Comparison of ENCODE assay signal across 17 cellular contexts in the genomic region with DNA sequence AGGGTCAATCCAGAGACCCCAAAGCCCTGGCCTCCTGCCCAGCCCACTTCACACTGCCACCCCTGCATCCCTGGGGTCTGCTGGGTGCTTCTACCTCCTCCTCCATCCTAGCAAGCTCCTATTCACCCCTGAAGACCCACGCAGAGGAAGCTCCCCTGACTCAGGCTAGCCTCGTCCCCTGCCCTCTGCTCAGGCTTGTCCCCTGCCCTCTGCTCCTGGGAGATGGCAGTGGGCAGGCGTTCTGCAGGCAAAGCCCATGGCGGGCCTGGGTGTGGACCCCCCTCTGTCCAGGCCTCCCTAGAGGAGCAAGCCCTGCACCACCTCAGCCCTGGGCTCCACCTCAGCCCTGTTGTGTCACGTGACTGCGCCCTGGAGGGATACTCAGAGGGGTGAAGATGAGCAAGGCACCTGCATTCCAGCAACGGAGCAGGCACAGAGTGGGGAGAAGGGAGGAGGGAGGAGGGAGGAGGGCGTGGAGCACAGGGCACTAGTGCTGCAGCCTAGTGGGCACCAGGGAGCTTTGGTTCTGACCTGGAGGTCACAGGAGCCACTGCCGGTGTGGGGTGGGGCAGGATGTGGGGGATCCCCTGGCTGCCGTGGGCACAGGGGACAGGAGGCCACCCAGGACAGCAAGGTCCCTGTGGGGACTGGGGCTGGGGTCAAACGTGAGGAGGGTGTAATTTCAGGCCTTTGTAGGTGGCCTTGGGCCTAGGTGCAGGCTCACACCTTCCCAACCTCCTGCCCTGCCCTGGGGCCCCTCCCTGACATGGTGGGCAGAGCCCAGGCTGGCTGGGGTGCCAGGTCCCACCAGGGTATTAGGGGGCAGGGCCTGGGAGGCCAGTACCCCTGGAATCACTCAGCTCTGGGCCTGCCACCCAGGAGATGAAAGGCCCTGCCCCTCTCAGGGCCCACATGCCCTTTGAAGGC. TPM values are rescaled to one million over a fixed set of nuclear protein-coding genes. Genes with fewer than 3 reads are reported as not detected.
DNase-seq lines count a peak whose midpoint lies in the region; ATAC-seq and TF ChIP-seq lines count a peak whose summit lies in the region.
"Had no signal": no experiment of that assay in that cellular context is flagged by ENCODE, and none has a peak within 500 bp of the region (broad histone marks: within the 10 kb centered on the region; RNA-seq: fewer than 3 reads in every experiment).

No MANE protein-coding gene starts in this region.

- H3K9ac ChIP-seq in mesendoderm (ENCODE audit: low read length), result no peak overlapping the region

- H3K4me3 ChIP-seq in CD4-positive, CD25-positive, alpha-beta regulatory T cell (ENCODE audit: low read depth, low read length), result no peak overlapping the region
- H3K4me3 ChIP-seq in mesendoderm (ENCODE audit: low read length) (no peak overlapping the region), prostate gland (no peak overlapping the region)

- H4K5ac ChIP-seq in mesendoderm (ENCODE audit: low read length), result no peak overlapping the region

- ATAC-seq in CD4-positive, CD25-positive, alpha-beta regulatory T cell (ENCODE audit: low read depth in 2 of 2), result peak; percentile 8 to 15
- peak; percentile 12 for ATAC-seq in effector memory CD8-positive, alpha-beta T cell (replicated peaks)
- ATAC-seq in GM21528 (IDR thresholded peaks at IDR 0.05; ENCODE audit: low FRiP score, unreplicated experiment), result no peak
- no peak for ATAC-seq in activated T-helper 17 cell treated with anti-CD3 and anti-CD28 coated beads, Interleukin-2, amount 50 U/mL, for 72 hours (replicated peaks)
- ATAC-seq: activated CD8-positive, alpha-beta memory T cell treated with anti-CD3 and anti-CD28 coated beads, Interleukin-2, amount 10 ng/mL, durations not matched to agents 7 days and 5 days; gastroesophageal sphincter; right cardiac atrium; Right ventricle myocardium inferior had no signal

- H3K4me1 Mint-ChIP-seq in CD4-positive, CD25-positive, alpha-beta regulatory T cell, result peaks cover 0 to 7% (median 0%) of the 10 kb centered on the region in 4 donors
- peaks cover 0 to 4% (median 2%) of the 10 kb centered on the region in 3 donors for H3K4me1 Mint-ChIP-seq in IgD-negative memory B cell
- H3K4me1 Mint-ChIP-seq in effector memory CD8-positive, alpha-beta T cell (ENCODE audit: low read depth in 2 of 2), result peaks cover 6 to 8% of the 10 kb centered on the region in 2 donors
- no peaks in the 10 kb centered on the region for H3K4me1 Mint-ChIP-seq in activated T-helper 17 cell treated with anti-CD3 and anti-CD28 coated beads, Interleukin-2, amount 50 U/mL, for 72 hours
- H3K4me1 Mint-ChIP-seq: activated CD8-positive, alpha-beta memory T cell treated with anti-CD3 and anti-CD28 coated beads, Interleukin-2, amount 10 ng/mL, durations not matched to agents 7 days and 5 days had no signal

- H3K23ac ChIP-seq in mesendoderm (ENCODE audit: low read length), result no peak overlapping the region

- TF ChIP-seq CTCF in prostate gland (IDR thresholded peaks at IDR 0.05), result no peak

- no CpG with 5 or more reads among the region's 11 CpGs for WGBS in mesendoderm (ENCODE audit: extremely low coverage, insufficient coverage, low lambda C conversion rate)
- 87% methylated on average over 11 of the region's 11 CpGs for WGBS in prostate gland

- H4K8ac ChIP-seq in mesendoderm (ENCODE audit: low read depth, low read length), result no peak overlapping the region

- H3K79me1 ChIP-seq in mesendoderm (ENCODE audit: low read length), result no peaks in the 10 kb centered on the region

- H3K27me3 Mint-ChIP-seq in CD4-positive, CD25-positive, alpha-beta regulatory T cell, result peaks cover 11% of the 10 kb centered on the region
- peaks cover 16% of the 10 kb centered on the region for H3K27me3 Mint-ChIP-seq in IgD-negative memory B cell
- H3K27me3 Mint-ChIP-seq in effector memory CD8-positive, alpha-beta T cell, result peaks cover 21 to 55% of the 10 kb centered on the region in 2 donors
- peaks cover 6% of the 10 kb centered on the region for H3K27me3 Mint-ChIP-seq in activated T-helper 17 cell treated with anti-CD3 and anti-CD28 coated beads, Interleukin-2, amount 50 U/mL, for 72 hours

- no peak overlapping the region for H3K56ac ChIP-seq in mesendoderm (ENCODE audit: low read length)

- peaks cover 5% of the 10 kb centered on the region for H3K4me1 ChIP-seq in CD4-positive, CD25-positive, alpha-beta regulatory T cell (ENCODE audit: control insufficient read depth, insufficient read depth, low read length, poor library complexity, severe bottlenecking)
- H3K4me1 ChIP-seq in mesendoderm (ENCODE audit: control insufficient read depth, low read depth, low read length), result no peaks in the 10 kb centered on the region
- H3K4me1 ChIP-seq in prostate gland (replicated peaks), result peaks cover 2% of the 10 kb centered on the region

- no peak for DNase-seq in CD4-positive, CD25-positive, alpha-beta regulatory T cell
- DNase-seq in effector memory CD8-positive, alpha-beta T cell, result no peak
- DNase-seq in mesendoderm (peak; percentile 46), prostate gland (ENCODE audit: low spot score) (no peak), GF-D8 (lab: John Stamatoyannopoulos, UW) (no peak)
- DNase-seq: activated CD4-positive, CD25-positive, alpha-beta regulatory T cell treated with anti-CD3 and anti-CD28 coated beads, Interleukin-2, amount 50 U/mL, for 72 hours; activated CD8-positive, alpha-beta memory T cell treated with anti-CD3 and anti-CD28 coated beads, Interleukin-2, amount 10 ng/mL, durations not matched to agents 7 days and 5 days; activated naive CD4-positive, alpha-beta T cell; Kasumi-1 had no signal

- intact Hi-C loops in prostate gland (cut with DNase I), result no loop called here

- H2AK5ac ChIP-seq in mesendoderm (ENCODE audit: low read length), result peak overlapping the region; percentile 12

- H3K27ac ChIP-seq in CD4-positive, CD25-positive, alpha-beta regulatory T cell (ENCODE audit: insufficient read depth, low read length, poor library complexity, severe bottlenecking), result no peak overlapping the region
- H3K27ac ChIP-seq in mesendoderm (ENCODE audit: low read depth, low read length), result no peak overlapping the region
- no peak overlapping the region for H3K27ac ChIP-seq in prostate gland
- H3K27ac ChIP-seq: ascending aorta, gastroesophageal sphincter, neutrophil had no signal

- no peak overlapping the region for H3K18ac ChIP-seq in mesendoderm (ENCODE audit: low read length)

- H3K27ac Mint-ChIP-seq in CD4-positive, CD25-positive, alpha-beta regulatory T cell, result peak overlapping the region in 1 of 3 donors; percentile 25
- H3K27ac Mint-ChIP-seq in IgD-negative memory B cell, result no peak overlapping the region
- H3K27ac Mint-ChIP-seq in effector memory CD8-positive, alpha-beta T cell, result no peak overlapping the region
- no peak overlapping the region for H3K27ac Mint-ChIP-seq in activated T-helper 17 cell treated with anti-CD3 and anti-CD28 coated beads, Interleukin-2, amount 50 U/mL, for 72 hours
- H3K27ac Mint-ChIP-seq: activated CD8-positive, alpha-beta memory T cell treated with anti-CD3 and anti-CD28 coated beads, Interleukin-2, amount 10 ng/mL, durations not matched to agents 7 days and 5 days had no signal

- TF ChIP-seq POLR2A in prostate gland (IDR thresholded peaks at IDR 0.05), result no peak

- H3K27me3 ChIP-seq in CD4-positive, CD25-positive, alpha-beta regulatory T cell (ENCODE audit: control insufficient read depth, insufficient read depth, low read length), result no peaks in the 10 kb centered on the region
- H3K27me3 ChIP-seq in mesendoderm (ENCODE audit: insufficient read depth, low read length, poor library complexity) (no peaks in the 10 kb centered on the region), prostate gland (replicated peaks; ENCODE audit: insufficient read depth) (peaks cover 4% of the 10 kb centered on the region)

- no peaks in the 10 kb centered on the region for H3K9me3 Mint-ChIP-seq in CD4-positive, CD25-positive, alpha-beta regulatory T cell
- H3K9me3 Mint-ChIP-seq in IgD-negative memory B cell, result no peaks in the 10 kb centered on the region
- H3K9me3 Mint-ChIP-seq in effector memory CD8-positive, alpha-beta T cell, result no peaks in the 10 kb centered on the region
- H3K9me3 Mint-ChIP-seq in activated T-helper 17 cell treated with anti-CD3 and anti-CD28 coated beads, Interleukin-2, amount 50 U/mL, for 72 hours, result no peaks in the 10 kb centered on the region

- no peak overlapping the region for H3K4ac ChIP-seq in mesendoderm (ENCODE audit: low read depth, low read length)

- no peaks in the 10 kb centered on the region for H3K79me2 ChIP-seq in mesendoderm (ENCODE audit: control insufficient read depth, insufficient read depth, low read length)

- no peak overlapping the region for H2BK120ac ChIP-seq in mesendoderm (ENCODE audit: low read depth, low read length)

- no peak overlapping the region for H3K4me2 ChIP-seq in mesendoderm (ENCODE audit: low read length)

- peak overlapping the region in 1 of 4 donors; percentile 38 for H3K4me3 Mint-ChIP-seq in CD4-positive, CD25-positive, alpha-beta regulatory T cell
- H3K4me3 Mint-ChIP-seq in IgD-negative memory B cell, result peak overlapping the region in 3 of 4 donors; percentile 8 to 78 (median 65)
- H3K4me3 Mint-ChIP-seq in effector memory CD8-positive, alpha-beta T cell, result no peak overlapping the region
- H3K4me3 Mint-ChIP-seq in activated T-helper 17 cell treated with anti-CD3 and anti-CD28 coated beads, Interleukin-2, amount 50 U/mL, for 72 hours, result no peak overlapping the region
- H3K4me3 Mint-ChIP-seq: activated CD8-positive, alpha-beta memory T cell treated with anti-CD3 and anti-CD28 coated beads, Interleukin-2, amount 10 ng/mL, durations not matched to agents 7 days and 5 days had no signal

- H2BK15ac ChIP-seq in mesendoderm (replicated peaks; ENCODE audit: low read depth), result no peak overlapping the region

- no peaks in the 10 kb centered on the region for H3K36me3 ChIP-seq in CD4-positive, CD25-positive, alpha-beta regulatory T cell (ENCODE audit: control insufficient read depth, insufficient read depth, low read length)
- H3K36me3 ChIP-seq in mesendoderm (ENCODE audit: control insufficient read depth, insufficient read depth, low read length) (no peaks in the 10 kb centered on the region), prostate gland (no peaks in the 10 kb centered on the region)
- H3K36me3 ChIP-seq: ascending aorta, gastroesophageal sphincter, neutrophil had no signal

- H2BK5ac ChIP-seq in mesendoderm (ENCODE audit: low read length), result no peak overlapping the region

- no peaks in the 10 kb centered on the region for H3K36me3 Mint-ChIP-seq in CD4-positive, CD25-positive, alpha-beta regulatory T cell
- H3K36me3 Mint-ChIP-seq in IgD-negative memory B cell, result no peaks in the 10 kb centered on the region
- no peaks in the 10 kb centered on the region for H3K36me3 Mint-ChIP-seq in effector memory CD8-positive, alpha-beta T cell (ENCODE audit: insufficient read depth)
- H3K36me3 Mint-ChIP-seq in activated T-helper 17 cell treated with anti-CD3 and anti-CD28 coated beads, Interleukin-2, amount 50 U/mL, for 72 hours (ENCODE audit: low read depth), result no peaks in the 10 kb centered on the region
- H3K36me3 Mint-ChIP-seq: activated CD8-positive, alpha-beta memory T cell treated with anti-CD3 and anti-CD28 coated beads, Interleukin-2, amount 10 ng/mL, durations not matched to agents 7 days and 5 days had no signal

- no peaks in the 10 kb centered on the region for H3K9me3 ChIP-seq in CD4-positive, CD25-positive, alpha-beta regulatory T cell (ENCODE audit: control insufficient read depth in 2 of 2, low read length in 2 of 2)
- H3K9me3 ChIP-seq in prostate gland, result no peaks in the 10 kb centered on the region
- H3K9me3 ChIP-seq: ascending aorta, gastroesophageal sphincter, neutrophil had no signal

RNA-seq across cellular contexts. Expression of gene FGFR3, which starts 27.4 kb away (rescaled TPM):
- 0.25 TPM for total RNA-seq in CD4-positive, CD25-positive, alpha-beta regulatory T cell
- polyA plus RNA-seq in CD4-positive, CD25-positive, alpha-beta regulatory T cell, result not detected
- polyA plus RNA-seq in IgD-negative memory B cell, result 0.45 TPM
- polyA plus RNA-seq in mesendoderm (2013, experiment 1 of 2), result 8.0 TPM
- polyA plus RNA-seq in mesendoderm (2013, experiment 2 of 2), result 7.1 TPM
- total RNA-seq in prostate gland, result 10 to 100 TPM in 1 of 2 donors, 1 to 10 TPM in 1; 8.7 to 78.2 TPM
- total RNA-seq in activated T-helper 17 cell treated with anti-CD3 and anti-CD28 coated beads, Interleukin-2, amount 50 U/mL, for 72 hours, result under 1 TPM in 1 of 2 donors, not detected in 1; 0.05 TPM

RNA-seq across cellular contexts. Expression of gene TACC3, which starts 44.4 kb away (rescaled TPM):
- total RNA-seq in CD4-positive, CD25-positive, alpha-beta regulatory T cell, result 111 TPM
- polyA plus RNA-seq in CD4-positive, CD25-positive, alpha-beta regulatory T cell, result 10 to 100 TPM; 62.0 to 72.9 (median 66.6) TPM
- polyA plus RNA-seq in IgD-negative memory B cell, result 20.0 TPM
- polyA plus RNA-seq in mesendoderm (2013, experiment 1 of 2), result 125 TPM
- 122 TPM for polyA plus RNA-seq in mesendoderm (2013, experiment 2 of 2)
- 10 to 100 TPM in 1 of 2 donors, 1 to 10 TPM in 1; 4.3 to 35.6 TPM for total RNA-seq in prostate gland
- total RNA-seq in activated T-helper 17 cell treated with anti-CD3 and anti-CD28 coated beads, Interleukin-2, amount 50 U/mL, for 72 hours, result 100 to 1,000 TPM; 151 to 204 TPM

RNA-seq across cellular contexts. Expression of gene TMEM129, which starts 44.5 kb away (rescaled TPM):
- 19.6 TPM for total RNA-seq in CD4-positive, CD25-positive, alpha-beta regulatory T cell
- 10 to 100 TPM; 29.4 to 33.9 (median 31.0) TPM for polyA plus RNA-seq in CD4-positive, CD25-positive, alpha-beta regulatory T cell
- 46.1 TPM for polyA plus RNA-seq in IgD-negative memory B cell
- 10.9 TPM for polyA plus RNA-seq in mesendoderm (2013, experiment 1 of 2)
- polyA plus RNA-seq in mesendoderm (2013, experiment 2 of 2), result 10.7 TPM
- total RNA-seq in prostate gland, result 10 to 100 TPM; 73.7 to 81.7 TPM
- total RNA-seq in activated T-helper 17 cell treated with anti-CD3 and anti-CD28 coated beads, Interleukin-2, amount 50 U/mL, for 72 hours, result 10 to 100 TPM; 15.7 to 16.0 TPM

RNA-seq across cellular contexts. Expression of gene SLBP, which starts 53.6 kb away (rescaled TPM):
- 36.7 TPM for total RNA-seq in CD4-positive, CD25-positive, alpha-beta regulatory T cell
- polyA plus RNA-seq in CD4-positive, CD25-positive, alpha-beta regulatory T cell, result 10 to 100 TPM; 74.7 to 83.8 (median 78.3) TPM
- polyA plus RNA-seq in IgD-negative memory B cell, result 49.1 TPM
- 43.5 TPM for polyA plus RNA-seq in mesendoderm (2013, experiment 1 of 2)
- 43.0 TPM for polyA plus RNA-seq in mesendoderm (2013, experiment 2 of 2)
- 10 to 100 TPM; 46.7 to 84.5 TPM for total RNA-seq in prostate gland
- 100 to 1,000 TPM in 1 of 2 donors, 10 to 100 TPM in 1; 68.2 to 132 TPM for total RNA-seq in activated T-helper 17 cell treated with anti-CD3 and anti-CD28 coated beads, Interleukin-2, amount 50 U/mL, for 72 hours

Comparison
In these comparisons a context has a peak if more than half of its experiments do, and no peak if none do; other contexts are left out.
1. ATAC-seq: peak in CD4-positive, CD25-positive, alpha-beta regulatory T cell (2 of 2) and effector memory CD8-positive, alpha-beta T cell (single experiment); none in GM21528 (single experiment) and activated T-helper 17 cell treated with anti-CD3 and anti-CD28 coated beads, Interleukin-2, amount 50 U/mL, for 72 hours (single experiment).
2. H3K4me3 Mint-ChIP-seq: peak in IgD-negative memory B cell (3 of 4); none in effector memory CD8-positive, alpha-beta T cell (0 of 2) and activated T-helper 17 cell treated with anti-CD3 and anti-CD28 coated beads, Interleukin-2, amount 50 U/mL, for 72 hours (single experiment).